Comparison of ENCODE assay signal across 24 cellular contexts in genomic region chr7:49823566-49823965, GRCh38. TPM values are rescaled to one million over a fixed set of nuclear protein-coding genes. Genes with fewer than 3 reads are reported as not detected.
"Had no signal": no experiment of that assay in that cellular context is flagged by ENCODE, and none has a peak within 500 bp of the region (broad histone marks: within the 10 kb centered on the region; RNA-seq: fewer than 3 reads in every experiment).

No MANE protein-coding gene starts in this region.

- H3K27me3 ChIP-seq: MG63, Peyer's patch had no signal

- H3K4me3 ChIP-seq: K562, MG63, PC-9, Peyer's patch had no signal

- H3K9ac ChIP-seq: SK-N-SH had no signal

- H3K4me1 ChIP-seq: Peyer's patch had no signal

- DNase-seq: Karpas-422, MG63, NCI-H1092 treated with DMSO at 0.1 percent for 48 hours, NCI-H1436, NCI-H1694, NCI-H187 treated with DMSO at 0.1 percent for 48 hours, NCI-H2029 treated with DMSO at 0.1 percent for 48 hours, NCI-H2171, NCI-H226, NCI-H510A, NCI-H524 treated with DMSO at 0.1 percent for 48 hours, NCI-H69, NCI-H774, OCI-M1, PC-9, Peyer's patch, SHP77, SK-N-SH, SW 1271, T-cell had no signal

- H3K27ac ChIP-seq: HL-60, PC-9, Peyer's patch had no signal

- H3K9me3 ChIP-seq: MG63, Peyer's patch, SK-N-SH had no signal

- ATAC-seq: K562, T-cell had no signal

- H3K36me3 ChIP-seq: MG63, Peyer's patch had no signal

RNA-seq across cellular contexts. Expression of gene VWC2, which starts 50.1 kb away (rescaled TPM):
- total RNA-seq: K562, PC-9, RPMI7951, SK-MEL-5, T-cell had no signal
